Comparison of ENCODE assay signal across 7 cellular contexts in the genomic region with DNA sequence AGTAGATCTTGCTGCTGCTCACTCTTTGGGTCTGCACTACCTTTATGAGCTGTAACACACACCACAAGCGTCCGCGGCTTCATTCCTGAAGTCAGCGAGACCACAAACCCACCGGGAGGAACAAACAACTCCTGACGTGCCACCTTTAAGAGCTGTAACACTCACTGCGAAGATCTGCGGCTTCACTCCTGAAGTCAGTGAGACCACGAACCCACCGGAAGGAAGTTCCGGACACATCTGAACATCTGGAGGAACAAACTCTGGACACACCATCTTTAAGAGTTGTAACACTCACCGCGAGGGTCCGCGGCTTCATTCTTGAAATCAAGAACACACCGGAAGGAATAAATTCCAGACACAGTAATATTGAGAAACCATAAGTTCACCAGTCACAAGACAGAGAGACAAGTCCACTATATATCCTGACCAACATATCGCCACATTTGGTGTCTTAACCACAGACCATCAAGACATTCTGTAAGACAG. TPM values are rescaled to one million over a fixed set of nuclear protein-coding genes. Genes with fewer than 3 reads are reported as not detected.
A peak's percentile ranks its signal among the peaks of the same experiment; 100 is the strongest.
DNase-seq lines count a peak whose midpoint lies in the region; ATAC-seq and TF ChIP-seq lines count a peak whose summit lies in the region.
"Not testable (repeated sequence)": the region's sequence is repeated elsewhere in the genome, so short reads cannot be mapped to it uniquely, and the experiment has no call there.

No MANE protein-coding gene starts in this region.

- H3K9me3 ChIP-seq in naive thymus-derived CD4-positive, alpha-beta T cell (ENCODE audit: control insufficient read depth in 2 of 3, low read length in 3 of 3), result not testable (repeated sequence)

- peak overlapping the region; percentile 47 for H3K27ac ChIP-seq in naive thymus-derived CD4-positive, alpha-beta T cell (ENCODE audit: low read depth, low read length)

- H3K4me3 Mint-ChIP-seq in naive thymus-derived CD4-positive, alpha-beta T cell, result peak overlapping the region; percentile 71 to 85 (median 78)

- not testable (repeated sequence) for H3K9me3 Mint-ChIP-seq in naive thymus-derived CD4-positive, alpha-beta T cell

- intact Hi-C loops in naive thymus-derived CD4-positive, alpha-beta T cell (cut with micrococcal nuclease), result loop anchor here (1.0 to 2.0 kb wide), 6 partner anchors 13 to 98 kb away; no protein-coding TSS in a partner anchor

- H3K36me3 ChIP-seq in naive thymus-derived CD4-positive, alpha-beta T cell (ENCODE audit: control insufficient read depth in 2 of 3, insufficient read depth in 3 of 3, low read length in 3 of 3), result not testable (repeated sequence)

- not testable (repeated sequence) for TF ChIP-seq POLR2A in NB4 (IDR thresholded peaks at IDR 0.05; ENCODE audit: extremely low read depth, insufficient read length)

- POLR2A ChIA-PET in naive thymus-derived CD4-positive, alpha-beta T cell (lab: Charles Lee), result interaction anchor here (0.8 to 7.3 kb wide), 5 partner anchors 9 to 49 kb away, joined by 3 to 62 read pairs (median 4); no protein-coding TSS in a partner anchor

- H3K4me3 ChIP-seq in NB4 (ENCODE audit: low read depth, low read length), result peak overlapping the region; percentile 32
- not testable (repeated sequence) for H3K4me3 ChIP-seq in naive thymus-derived CD4-positive, alpha-beta T cell (ENCODE audit: low read length)

- ATAC-seq in GM19023 (IDR thresholded peaks at IDR 0.05; ENCODE audit: unreplicated experiment) (peak; percentile 57), HG02885 (IDR thresholded peaks at IDR 0.05; ENCODE audit: poor library complexity, unreplicated experiment) (peak; percentile 67)
- peak; percentile 59 for ATAC-seq in naive thymus-derived CD4-positive, alpha-beta T cell

- H3K27ac Mint-ChIP-seq in naive thymus-derived CD4-positive, alpha-beta T cell, result peak overlapping the region; percentile 89 to 98 (median 94)

- peaks cover 36 to 40% of the 10 kb centered on the region in 2 donors for H3K4me1 ChIP-seq in naive thymus-derived CD4-positive, alpha-beta T cell (ENCODE audit: control insufficient read depth in 2 of 2, insufficient read depth in 2 of 2, low read length in 2 of 2)

- not testable (repeated sequence) for H3K27me3 ChIP-seq in naive thymus-derived CD4-positive, alpha-beta T cell (ENCODE audit: control insufficient read depth in 2 of 2, insufficient read depth in 2 of 2, low read length in 2 of 2)

- not testable (repeated sequence) for TF ChIP-seq CTCF in NB4 (IDR thresholded peaks at IDR 0.05; ENCODE audit: low read depth, low read length)

- not testable (repeated sequence) for H3K27me3 Mint-ChIP-seq in naive thymus-derived CD4-positive, alpha-beta T cell

- peak; percentile 75 for DNase-seq in NB4 (ENCODE audit: low read depth)
- DNase-seq in activated CD4-positive, alpha-beta T cell treated with anti-CD3 and anti-CD28 coated beads, Interleukin-2, amount 50 U/mL, for 48 hours, result peak; percentile 74 to 84
- DNase-seq in activated gamma-delta T cell treated with anti-CD3 and anti-CD28 coated beads, Interleukin-2, amount 50 U/mL, for 16 hours (ENCODE audit: low read depth), result peak; percentile 47
- peak; percentile 16 to 79 (median 69) for DNase-seq in naive thymus-derived CD4-positive, alpha-beta T cell
- DNase-seq in stimulated activated CD8-positive, alpha-beta memory T cell treated with anti-CD3 and anti-CD28 coated beads, Interleukin-12 subunit alpha, Interleukin-12 subunit beta, amount 100 ng/mL, for 4 hours (ENCODE audit: low read depth), result peak; percentile 37

- H3K36me3 Mint-ChIP-seq in naive thymus-derived CD4-positive, alpha-beta T cell, result peaks cover 0 to 18% (median 4%) of the 10 kb centered on the region in 5 donors

- CTCF ChIA-PET in naive thymus-derived CD4-positive, alpha-beta T cell (lab: Charles Lee), result interaction anchor here (0.9 to 2.9 kb wide), 4 partner anchors 28 to 97 kb away, joined by 3 to 20 read pairs (median 10); no protein-coding TSS in a partner anchor

- H3K4me1 Mint-ChIP-seq in naive thymus-derived CD4-positive, alpha-beta T cell, result peaks cover 36 to 88% (median 65%) of the 10 kb centered on the region in 7 donors

RNA-seq across cellular contexts. Expression of gene RNF38, which starts 58.4 kb away (rescaled TPM):
- total RNA-seq in naive thymus-derived CD4-positive, alpha-beta T cell, result 10 to 100 TPM; 39.2 to 88.2 (median 72.9) TPM
- 10 to 100 TPM; 16.8 to 25.2 TPM for polyA plus RNA-seq in naive thymus-derived CD4-positive, alpha-beta T cell
